In genomic region chr20:50116368-50116999, GRCh38 we compare ENCODE assay signal across 8 cellular contexts. TPM values are rescaled to one million over a fixed set of nuclear protein-coding genes. Genes with fewer than 3 reads are reported as not detected.
DNase-seq lines count a peak whose midpoint lies in the region; ATAC-seq and TF ChIP-seq lines count a peak whose summit lies in the region.

No MANE protein-coding gene starts in this region.

- peaks cover 38 to 45% of the 10 kb centered on the region in 2 donors for H3K4me1 Mint-ChIP-seq in effector memory CD8-positive, alpha-beta T cell (ENCODE audit: low read depth in 2 of 2)
- peaks cover 35% of the 10 kb centered on the region for H3K4me1 Mint-ChIP-seq in neural progenitor cell

- TF ChIP-seq CTCF in C4-2B (conservative IDR thresholded peaks at IDR 0.05) (no peak), OCI-LY1 (IDR thresholded peaks at IDR 0.05; ENCODE audit: low read length) (no peak), neural progenitor cell (IDR thresholded peaks at IDR 0.05) (no peak)

- peak overlapping the region; percentile 80 for H3K9ac ChIP-seq in OCI-LY1 (ENCODE audit: low read length)
- peak overlapping the region; percentile 28 for H3K9ac ChIP-seq in neural progenitor cell

- no peaks in the 10 kb centered on the region for H4K20me1 ChIP-seq in OCI-LY1 (ENCODE audit: insufficient read depth, low read length)
- H4K20me1 ChIP-seq in neural progenitor cell (ENCODE audit: low read depth): peaks cover 11% of the 10 kb centered on the region

- H3K79me2 ChIP-seq in OCI-LY1 (ENCODE audit: insufficient read depth, low read length) (peaks cover 13% of the 10 kb centered on the region), neural progenitor cell (ENCODE audit: low read depth) (peaks cover 39% of the 10 kb centered on the region)

- no peaks in the 10 kb centered on the region for H3F3A ChIP-seq in OCI-LY1 (ENCODE audit: insufficient read depth, low read length)
- H3F3A ChIP-seq in neural progenitor cell (ENCODE audit: low read depth): peaks cover 33% of the 10 kb centered on the region

- peak overlapping the region; percentile 51 to 75 for H3K27ac Mint-ChIP-seq in effector memory CD8-positive, alpha-beta T cell
- no peak overlapping the region for H3K27ac Mint-ChIP-seq in neural progenitor cell

- H3K36me3 Mint-ChIP-seq in effector memory CD8-positive, alpha-beta T cell (ENCODE audit: insufficient read depth): peaks cover 10% of the 10 kb centered on the region
- H3K36me3 Mint-ChIP-seq in neural progenitor cell: peaks cover 3% of the 10 kb centered on the region

- no peak for ATAC-seq in effector memory CD8-positive, alpha-beta T cell (replicated peaks)

- peak overlapping the region; percentile 82 to 88 for H3K4me3 Mint-ChIP-seq in effector memory CD8-positive, alpha-beta T cell
- H3K4me3 Mint-ChIP-seq in neural progenitor cell: peak overlapping the region; percentile 90

- H3K27me3 Mint-ChIP-seq in effector memory CD8-positive, alpha-beta T cell: no peaks in the 10 kb centered on the region
- H3K27me3 Mint-ChIP-seq in neural progenitor cell (ENCODE audit: insufficient read depth, low read depth): no peaks in the 10 kb centered on the region

- no peak for DNase-seq in effector memory CD8-positive, alpha-beta T cell
- DNase-seq in neural progenitor cell (ENCODE audit: low spot score) (no peak), GM03348 (ENCODE audit: low spot score) (no peak), DMS79 treated with DMSO at 0.1 percent for 48 hours (lab: John Stamatoyannopoulos, UW) (no peak), NCI-H146 treated with DMSO at 0.1 percent for 48 hours (lab: John Stamatoyannopoulos, UW; ENCODE audit: unreplicated experiment) (no peak), dermis blood vessel endothelial cell (no peak)

- H3K27me3 ChIP-seq in OCI-LY1 (ENCODE audit: insufficient read depth, low read length) (no peaks in the 10 kb centered on the region), neural progenitor cell (no peaks in the 10 kb centered on the region)

- H2AFZ ChIP-seq in OCI-LY1 (ENCODE audit: low read length): peak overlapping the region; percentile 2; the same call in 1 of the 2 replicates
- H2AFZ ChIP-seq in neural progenitor cell (replicated peaks): peak overlapping the region; percentile 74

- no peaks in the 10 kb centered on the region for H3K9me3 Mint-ChIP-seq in effector memory CD8-positive, alpha-beta T cell
- no peaks in the 10 kb centered on the region for H3K9me3 Mint-ChIP-seq in neural progenitor cell

- H3K4me1 ChIP-seq in OCI-LY1 (ENCODE audit: insufficient read depth, low read length, severe bottlenecking): peaks cover 53% of the 10 kb centered on the region
- peaks cover 24% of the 10 kb centered on the region for H3K4me1 ChIP-seq in neural progenitor cell

- H3K4me3 ChIP-seq in OCI-LY1 (ENCODE audit: low read depth, low read length, poor library complexity, severe bottlenecking) (peak overlapping the region; percentile 78), neural progenitor cell (peak overlapping the region; percentile 73)

- H3K4me2 ChIP-seq in OCI-LY1 (ENCODE audit: low read length): peak overlapping the region; percentile 88
- H3K4me2 ChIP-seq in neural progenitor cell: peak overlapping the region; percentile 82

- no peaks in the 10 kb centered on the region for H3K9me2 ChIP-seq in OCI-LY1 (ENCODE audit: low read depth, low read length)

- peak overlapping the region; percentile 41 for H3K27ac ChIP-seq in C4-2B
- peak overlapping the region; percentile 18 for H3K27ac ChIP-seq in OCI-LY1 (ENCODE audit: low read depth, low read length, poor library complexity, severe bottlenecking)
- H3K27ac ChIP-seq in neural progenitor cell: no peak overlapping the region

- H3K36me3 ChIP-seq in OCI-LY1 (ENCODE audit: insufficient read depth, low read length): no peaks in the 10 kb centered on the region
- H3K36me3 ChIP-seq in neural progenitor cell: no peaks in the 10 kb centered on the region

- H3K9me3 ChIP-seq in OCI-LY1 (ENCODE audit: low read length): no peaks in the 10 kb centered on the region
- H3K9me3 ChIP-seq in neural progenitor cell (ENCODE audit: low read depth): no peaks in the 10 kb centered on the region

RNA-seq across cellular contexts. Expression of gene UBE2V1, which starts 3.5 kb away (rescaled TPM):
- total RNA-seq in neural progenitor cell (ENCODE audit: low replicate concordance) (121 and 143 TPM in 2 replicates), dermis blood vessel endothelial cell (33.5 and 62.6 TPM in 2 replicates)

RNA-seq across cellular contexts. Expression of gene PEDS1, which starts 37.0 kb away (rescaled TPM):
- total RNA-seq in neural progenitor cell (ENCODE audit: low replicate concordance) (9.5 and 21.6 TPM in 2 replicates), dermis blood vessel endothelial cell (17.2 and 20.8 TPM in 2 replicates)
